Comparison of ENCODE assay signal across 29 cellular contexts in genomic region chr5:151688406-151688805, GRCh38. TPM values are rescaled to one million over a fixed set of nuclear protein-coding genes. Genes with fewer than 3 reads are reported as not detected.
DNase-seq lines count a peak whose midpoint lies in the region; ATAC-seq and TF ChIP-seq lines count a peak whose summit lies in the region.
"Had no signal": no experiment of that assay in that cellular context is flagged by ENCODE, and none has a peak within 500 bp of the region (broad histone marks: within the 10 kb centered on the region; RNA-seq: fewer than 3 reads in every experiment).

No MANE protein-coding gene starts in this region.

- no peak for TF ChIP-seq EP300 in esophagus muscularis mucosa (IDR thresholded peaks at IDR 0.05)

- DNase-seq in breast epithelium (ENCODE audit: low spot score in 2 of 2) (no peak), mammary epithelial cell (no peak), esophagus muscularis mucosa (ENCODE audit: extremely low spot score) (no peak), psoas muscle (no peak), upper lobe of right lung (no peak), SKM-1 (lab: John Stamatoyannopoulos, UW; ENCODE audit: unreplicated experiment) (no peak), NCI-H226 (no peak)
- DNase-seq: activated gamma-delta T cell treated with Interleukin-2 at 50 U/mL for 16 hours; activated naive CD8-positive, alpha-beta T cell treated with anti-CD3 and anti-CD28 coated beads, Interleukin-2, amount 10 ng/mL, durations not matched to agents 7 days and 5 days; activated T-cell treated with anti-CD3 and anti-CD28 coated beads, Interleukin-2, amount 50 U/mL, for 48 hours; C1 segment of cervical spinal cord; Caco-2; central memory CD4-positive, alpha-beta T cell; DMS53; foreskin fibroblast; left ventricle myocardium superior; naive thymus-derived CD8-positive, alpha-beta T cell; NCI-H1092; NCI-H1694 treated with DMSO at 0.1 percent for 48 hours; NCI-H2171; NCI-H510A; spleen; stimulated activated CD8-positive, alpha-beta memory T cell treated with anti-CD3 and anti-CD28 coated beads, Interleukin-4, amount 100 ng/mL, for 48 hours; stomach had no signal

- peak overlapping the region; percentile 43 to 87 for H3K27ac ChIP-seq in breast epithelium
- no peak overlapping the region for H3K27ac ChIP-seq in mammary epithelial cell (ENCODE audit: insufficient read depth, low read depth, low read length)
- H3K27ac ChIP-seq in esophagus muscularis mucosa (replicated peaks in 1 of 4), result peak overlapping the region in 3 of 4 donors; percentile 86 to 92 (median 89)
- peak overlapping the region; percentile 36 for H3K27ac ChIP-seq in psoas muscle
- H3K27ac ChIP-seq in upper lobe of right lung, result peak overlapping the region; percentile 90
- H3K27ac ChIP-seq: 22Rv1 had no signal

- H3K79me2 ChIP-seq in mammary epithelial cell (ENCODE audit: insufficient read depth, low read length), result peaks cover 39% of the 10 kb centered on the region

- intact Hi-C loops in breast epithelium (cut with DNase I; ENCODE audit: low total_unique reads), result no loop called here
- intact Hi-C loops in mammary epithelial cell (cut with micrococcal nuclease), result no loop called here
- intact Hi-C loops in esophagus muscularis mucosa (cut with DNase I), result no loop called here
- intact Hi-C loops in psoas muscle (cut with DNase I), result no loop called here
- intact Hi-C loops in upper lobe of right lung (cut with DNase I), result no loop called here

- no peak overlapping the region for H3K4me2 ChIP-seq in mammary epithelial cell (ENCODE audit: insufficient read depth, low read depth, low read length)
- H3K4me2 ChIP-seq: GM23338 had no signal

- no TSS peak for BruUV-seq in mammary epithelial cell (replicated peaks; lab: Mats Ljungman, UMichigan)

- TF ChIP-seq POLR2A in breast epithelium (IDR thresholded peaks at IDR 0.05) (no peak), esophagus muscularis mucosa (IDR thresholded peaks at IDR 0.05; ENCODE audit: low read depth) (no peak)

- in situ Hi-C loops in mammary epithelial cell (cut with MboI; ENCODE audit: low sequenced_read_pairs in 2 of 2), result no loop called here

- ATAC-seq in psoas muscle (no peak), upper lobe of right lung (no peak), GM21390 (IDR thresholded peaks at IDR 0.05; ENCODE audit: unreplicated experiment) (no peak)
- ATAC-seq: esophagus mucosa; GM23338; left ventricle myocardium superior; naive thymus-derived CD8-positive, alpha-beta T cell had no signal

- H3K9ac ChIP-seq in mammary epithelial cell (ENCODE audit: insufficient read depth, low read length), result no peak overlapping the region

- H4K20me1 ChIP-seq in mammary epithelial cell (ENCODE audit: insufficient read depth, low read length), result no peaks in the 10 kb centered on the region

- no peaks in the 10 kb centered on the region for H3K27me3 ChIP-seq in breast epithelium
- H3K27me3 ChIP-seq in mammary epithelial cell (ENCODE audit: insufficient read depth, low read length), result no peaks in the 10 kb centered on the region
- no peaks in the 10 kb centered on the region for H3K27me3 ChIP-seq in esophagus muscularis mucosa
- H3K27me3 ChIP-seq in psoas muscle (ENCODE audit: insufficient read depth in 3 of 3, low read length in 2 of 3), result no peaks in the 10 kb centered on the region
- no peaks in the 10 kb centered on the region for H3K27me3 ChIP-seq in upper lobe of right lung
- H3K27me3 ChIP-seq: tibial nerve had no signal

- no peak for TF ChIP-seq CTCF in breast epithelium (IDR thresholded peaks at IDR 0.05)
- TF ChIP-seq CTCF in mammary epithelial cell (conservative IDR thresholded peaks at IDR 0.05 in 1 of 2, IDR thresholded peaks at IDR 0.05 in 1 of 2; ENCODE audit: extremely low read depth in 1 of 2, insufficient read depth in 1 of 2, low read depth in 1 of 2, low read length in 2 of 2), result no peak
- TF ChIP-seq CTCF in esophagus muscularis mucosa (IDR thresholded peaks at IDR 0.05), result no peak
- no peak for TF ChIP-seq CTCF in psoas muscle (IDR thresholded peaks at IDR 0.05)
- TF ChIP-seq CTCF in upper lobe of right lung (IDR thresholded peaks at IDR 0.05), result no peak

- dilution Hi-C loops in mammary epithelial cell (cut with HindIII; ENCODE audit: low sequenced_read_pairs), result no loop called here

- no peak overlapping the region for H3K4me3 ChIP-seq in breast epithelium
- H3K4me3 ChIP-seq in mammary epithelial cell (replicated peaks in 1 of 3; ENCODE audit: insufficient read depth in 1 of 3, low read depth in 2 of 3, low read length in 3 of 3), result no peak overlapping the region
- no peak overlapping the region for H3K4me3 ChIP-seq in esophagus muscularis mucosa
- H3K4me3 ChIP-seq in psoas muscle, result no peak overlapping the region
- H3K4me3 ChIP-seq in upper lobe of right lung, result no peak overlapping the region
- H3K4me3 ChIP-seq: GM23338, spleen, stomach, tibial nerve had no signal

- 94% methylated on average over 3 of the region's 3 CpGs for WGBS in mammary epithelial cell (ENCODE audit: low coverage, missing lambda C conversion rate)
- 92% methylated on average over 3 of the region's 3 CpGs for WGBS in esophagus muscularis mucosa
- WGBS in psoas muscle, 3 donors, result 96 to 98% (median 97%) methylated on average over 3 of the region's 3 CpGs

- H3K4me1 ChIP-seq in breast epithelium (peaks cover 3 to 7% of the 10 kb centered on the region in 2 donors), mammary epithelial cell (ENCODE audit: insufficient read depth, low read length) (peaks cover 29% of the 10 kb centered on the region), esophagus muscularis mucosa (peaks cover 6 to 45% (median 43%) of the 10 kb centered on the region in 4 donors), psoas muscle (peaks cover 14% of the 10 kb centered on the region), upper lobe of right lung (peaks cover 21% of the 10 kb centered on the region)

- no peaks in the 10 kb centered on the region for H3K9me3 ChIP-seq in breast epithelium
- H3K9me3 ChIP-seq in mammary epithelial cell (replicated peaks; ENCODE audit: insufficient read depth, low read length), result no peaks in the 10 kb centered on the region
- H3K9me3 ChIP-seq in esophagus muscularis mucosa, result no peaks in the 10 kb centered on the region
- no peaks in the 10 kb centered on the region for H3K9me3 ChIP-seq in psoas muscle
- H3K9me3 ChIP-seq in upper lobe of right lung, result no peaks in the 10 kb centered on the region
- H3K9me3 ChIP-seq: Caco-2, spleen, stomach, tibial nerve had no signal

- H3K36me3 ChIP-seq in breast epithelium, result no peaks in the 10 kb centered on the region
- no peaks in the 10 kb centered on the region for H3K36me3 ChIP-seq in mammary epithelial cell (ENCODE audit: insufficient read depth, low read length)
- peaks cover 0 to 3% (median 0%) of the 10 kb centered on the region in 4 donors for H3K36me3 ChIP-seq in esophagus muscularis mucosa
- no peaks in the 10 kb centered on the region for H3K36me3 ChIP-seq in psoas muscle (ENCODE audit: insufficient read depth in 1 of 2, low read depth in 1 of 2)
- H3K36me3 ChIP-seq in upper lobe of right lung, result no peaks in the 10 kb centered on the region
- H3K36me3 ChIP-seq: spleen, stomach, tibial nerve had no signal

- CTCF ChIA-PET in mammary epithelial cell (lab: Charles Lee; ENCODE audit: low non-redundant PET), result no interaction called here

- no peak overlapping the region for H2AFZ ChIP-seq in mammary epithelial cell (ENCODE audit: low read depth, low read length)

RNA-seq across cellular contexts. Expression of gene SPARC, which starts 1.7 kb away (rescaled TPM):
- total RNA-seq in breast epithelium, result 1,000 to 10,000 TPM in 1 of 3 donors, 100 to 1,000 TPM in 2; 220 to 2,507 (median 295) TPM
- 100 to 1,000 TPM; 222 to 382 TPM for total RNA-seq in mammary epithelial cell
- 585 TPM for polyA plus RNA-seq in mammary epithelial cell
- 590 TPM for polyA minus RNA-seq in mammary epithelial cell
- 100 to 1,000 TPM; 269 to 875 (median 432) TPM for total RNA-seq in esophagus muscularis mucosa
- 100 to 1,000 TPM; 175 to 687 (median 372) TPM for total RNA-seq in psoas muscle
- 100 to 1,000 TPM; 111 to 331 (median 170) TPM for polyA plus RNA-seq in psoas muscle
- total RNA-seq in upper lobe of right lung, result 1,248 TPM
- total RNA-seq: naive thymus-derived CD8-positive, alpha-beta T cell had no signal
- polyA plus RNA-seq: naive thymus-derived CD8-positive, alpha-beta T cell had no signal
